In the genomic region with DNA sequence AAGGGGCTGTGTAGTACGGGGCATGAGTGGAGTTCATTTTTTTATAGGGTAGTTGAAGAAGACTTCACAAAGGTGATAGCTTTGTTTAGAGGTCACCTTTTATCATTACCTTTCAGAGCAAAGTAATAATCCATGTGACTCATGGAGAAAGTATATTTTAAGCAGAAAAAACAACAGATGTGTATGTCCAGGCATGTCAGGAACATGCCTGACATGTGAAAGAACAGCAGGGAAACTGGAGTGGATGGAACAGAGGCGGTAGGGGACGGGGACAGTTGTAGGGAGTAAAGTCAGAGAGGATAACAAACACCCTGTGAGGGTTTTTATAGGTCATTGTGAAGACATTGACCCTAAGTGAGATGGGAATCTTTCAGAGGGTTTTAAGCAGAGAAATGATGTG, we compare ENCODE assay signal across 19 cellular contexts.
DNase-seq lines count a peak whose midpoint lies in the region; ATAC-seq and TF ChIP-seq lines count a peak whose summit lies in the region.
"Had no signal": no experiment of that assay in that cellular context is flagged by ENCODE, and none has a peak within 500 bp of the region (broad histone marks: within the 10 kb centered on the region; RNA-seq: fewer than 3 reads in every experiment).

No MANE protein-coding gene starts in this region.

- H2AK5ac ChIP-seq in H9 (ENCODE audit: insufficient read length, low read length) (no peak overlapping the region), mesenchymal stem cell (ENCODE audit: low read length, severe bottlenecking) (no peak overlapping the region)

- H3K36me3 Mint-ChIP-seq in T-helper 1 cell treated with Interleukin-12 subunit alpha and Interleukin-12 subunit beta and Interleukin-4 antibody, amounts not matched to agents 30 μg/mL and 1 μg/mL, for 36 hours (ENCODE audit: low read depth), result peaks cover 26% of the 10 kb centered on the region
- peaks cover 33 to 90% (median 74%) of the 10 kb centered on the region in 3 experiments for H3K36me3 Mint-ChIP-seq in H9 (ENCODE audit: insufficient read depth in 1 of 3, low read depth in 3 of 3)
- peaks cover 14% of the 10 kb centered on the region for H3K36me3 Mint-ChIP-seq in activated naive CD8-positive, alpha-beta T cell treated with anti-CD3 and anti-CD28 coated beads, Interleukin-2, amount 50 U/mL, for 24 hours (ENCODE audit: low read depth)
- peaks cover 59% of the 10 kb centered on the region for H3K36me3 Mint-ChIP-seq in endodermal cell (ENCODE audit: low read depth)

- peaks cover 11 to 89% of the 10 kb centered on the region in 2 experiments for H3K36me3 ChIP-seq in mesenchymal stem cell (ENCODE audit: control insufficient read depth in 1 of 2, insufficient read depth in 2 of 2, low read depth in 1 of 2, low read length in 2 of 2)
- peaks cover 75% of the 10 kb centered on the region for H3K36me3 ChIP-seq in endodermal cell (ENCODE audit: control insufficient read depth, insufficient read depth, low read length)

- H4K8ac ChIP-seq in H9 (replicated peaks; ENCODE audit: insufficient read length, low read depth, low read length), result no peak overlapping the region
- no peak overlapping the region for H4K8ac ChIP-seq in mesenchymal stem cell (ENCODE audit: low read length)

- H3K27me3 ChIP-seq in H9 (ENCODE audit: insufficient read depth, low read length) (no peaks in the 10 kb centered on the region), mesenchymal stem cell (ENCODE audit: control insufficient read depth in 1 of 2, insufficient read depth in 1 of 2, low read length in 2 of 2) (no peaks in the 10 kb centered on the region), endodermal cell (ENCODE audit: control insufficient read depth, insufficient read depth, low read length, poor library complexity, severe bottlenecking) (no peaks in the 10 kb centered on the region)

- H2BK5ac ChIP-seq in H9 (ENCODE audit: insufficient read length, low read length) (no peak overlapping the region), mesenchymal stem cell (ENCODE audit: low read depth, low read length, poor library complexity, severe bottlenecking) (no peak overlapping the region)

- no peaks in the 10 kb centered on the region for H3K79me1 ChIP-seq in H9 (ENCODE audit: insufficient read depth, low read depth, low read length, poor library complexity, severe bottlenecking)
- H3K79me1 ChIP-seq in mesenchymal stem cell (replicated peaks; ENCODE audit: low read length, poor library complexity, severe bottlenecking), result peaks cover 8% of the 10 kb centered on the region

- H3K27me3 Mint-ChIP-seq in T-helper 1 cell treated with Interleukin-12 subunit alpha and Interleukin-12 subunit beta and Interleukin-4 antibody, amounts not matched to agents 30 μg/mL and 1 μg/mL, for 36 hours (ENCODE audit: low read depth), result no peaks in the 10 kb centered on the region
- no peaks in the 10 kb centered on the region for H3K27me3 Mint-ChIP-seq in H9 (ENCODE audit: low read depth)
- no peaks in the 10 kb centered on the region for H3K27me3 Mint-ChIP-seq in activated naive CD8-positive, alpha-beta T cell treated with anti-CD3 and anti-CD28 coated beads, Interleukin-2, amount 50 U/mL, for 24 hours
- H3K27me3 Mint-ChIP-seq in endodermal cell (ENCODE audit: insufficient read depth), result no peaks in the 10 kb centered on the region

- H3K18ac ChIP-seq in H9 (ENCODE audit: insufficient read length, low read depth, low read length) (no peak overlapping the region), mesenchymal stem cell (ENCODE audit: low read depth in 1 of 2, low read length in 2 of 2) (no peak overlapping the region)

- peak overlapping the region; percentile 43 for H3K27ac Mint-ChIP-seq in T-helper 1 cell treated with Interleukin-12 subunit alpha and Interleukin-12 subunit beta and Interleukin-4 antibody, amounts not matched to agents 30 μg/mL and 1 μg/mL, for 36 hours
- H3K27ac Mint-ChIP-seq in H9 (peak overlapping the region in 2 of 3 experiments; percentile 88 to 89; a peak in 4 of 7 replicates), endodermal cell (no peak overlapping the region)
- peak overlapping the region; percentile 64 for H3K27ac Mint-ChIP-seq in activated naive CD8-positive, alpha-beta T cell treated with anti-CD3 and anti-CD28 coated beads, Interleukin-2, amount 50 U/mL, for 24 hours

- H3K4ac ChIP-seq in H9 (ENCODE audit: low read depth, low read length) (no peak overlapping the region), mesenchymal stem cell (ENCODE audit: low read depth in 1 of 2, low read length in 2 of 2) (no peak overlapping the region)

- H2AFZ ChIP-seq in H9 (ENCODE audit: low read length) (no peak overlapping the region), mesenchymal stem cell (ENCODE audit: low read depth, low read length) (no peak overlapping the region)

- H2BK15ac ChIP-seq in H9 (ENCODE audit: low read depth, low read length), result no peak overlapping the region
- H2BK15ac ChIP-seq in mesenchymal stem cell (ENCODE audit: low read depth, poor library complexity, severe bottlenecking), result no peak overlapping the region

- H3K4me2 ChIP-seq in H9 (ENCODE audit: insufficient read depth, insufficient read length, low read length), result no peak overlapping the region
- H3K4me2 ChIP-seq in mesenchymal stem cell (ENCODE audit: low read length, poor library complexity, severe bottlenecking), result no peak overlapping the region

- no peak overlapping the region for H3K14ac ChIP-seq in H9 (ENCODE audit: insufficient read depth, low read length)
- H3K14ac ChIP-seq in mesenchymal stem cell (ENCODE audit: low read length in 2 of 2), result no peak overlapping the region

- H3K4me1 ChIP-seq in H9 (ENCODE audit: insufficient read depth, low read length), result no peaks in the 10 kb centered on the region
- no peaks in the 10 kb centered on the region for H3K4me1 ChIP-seq in mesenchymal stem cell (ENCODE audit: control insufficient read depth, insufficient read depth, low read depth, low read length)
- H3K4me1 ChIP-seq in endodermal cell (ENCODE audit: control insufficient read depth, insufficient read depth, low read length), result no peaks in the 10 kb centered on the region

- H2BK120ac ChIP-seq in H9 (ENCODE audit: low read depth, low read length, poor library complexity, severe bottlenecking) (no peak overlapping the region), mesenchymal stem cell (ENCODE audit: low read depth, low read length) (no peak overlapping the region)

- H3K79me2 ChIP-seq in H9 (ENCODE audit: insufficient read depth, low read length), result no peaks in the 10 kb centered on the region

- H3K4me3 ChIP-seq in mesenchymal stem cell (ENCODE audit: insufficient read depth in 1 of 2, low read depth in 1 of 2, low read length in 2 of 2), result no peak overlapping the region
- H3K4me3 ChIP-seq in endodermal cell (ENCODE audit: low read length), result no peak overlapping the region
- H3K4me3 ChIP-seq: skin epidermis had no signal

- no CpG with 5 or more reads among the region's 3 CpGs for WGBS in H9 (ENCODE audit: extremely low coverage, insufficient read length, low lambda C conversion rate)
- WGBS in mesenchymal stem cell, result 98% methylated on average over 3 of the region's 3 CpGs
- 100% methylated on average over 3 of the region's 3 CpGs; no CpG with 5 or more reads in 1 of the 2 experiments for WGBS in endodermal cell (ENCODE audit: insufficient coverage in 1 of 2, insufficient read length in 1 of 2), 2 experiments

- H4K5ac ChIP-seq in H9 (ENCODE audit: insufficient read length, low read depth, low read length), result no peak overlapping the region

- peaks cover 6% of the 10 kb centered on the region for H3K4me1 Mint-ChIP-seq in T-helper 1 cell treated with Interleukin-12 subunit alpha and Interleukin-12 subunit beta and Interleukin-4 antibody, amounts not matched to agents 30 μg/mL and 1 μg/mL, for 36 hours (ENCODE audit: low read depth)
- no peaks in the 10 kb centered on the region; a peak in 1 of 4 replicates for H3K4me1 Mint-ChIP-seq in H9
- H3K4me1 Mint-ChIP-seq in activated naive CD8-positive, alpha-beta T cell treated with anti-CD3 and anti-CD28 coated beads, Interleukin-2, amount 50 U/mL, for 24 hours, result no peaks in the 10 kb centered on the region
- H3K4me1 Mint-ChIP-seq in endodermal cell, result no peaks in the 10 kb centered on the region

- TF ChIP-seq CTCF in H9 (conservative IDR thresholded peaks at IDR 0.05) (no peak), endodermal cell (conservative IDR thresholded peaks at IDR 0.05) (no peak)

- no peak overlapping the region for H3K9ac ChIP-seq in H9 (ENCODE audit: extremely low read depth, insufficient read length, low read length)
- no peak overlapping the region for H3K9ac ChIP-seq in mesenchymal stem cell (ENCODE audit: low read length)
- no peak overlapping the region for H3K9ac ChIP-seq in endodermal cell (ENCODE audit: extremely low read depth, low read length, poor library complexity, severe bottlenecking)

- H3T11ph ChIP-seq in H9 (ENCODE audit: low read length), result no peak overlapping the region

- DNase-seq in T-helper 1 cell, result no peak
- DNase-seq in H9, result no peak
- no peak for DNase-seq in activated naive CD8-positive, alpha-beta T cell treated with anti-CD3 and anti-CD28 coated beads, Interleukin-2, amount 50 U/mL, for 24 hours
- DNase-seq in mesenchymal stem cell, result no peak
- no peak for DNase-seq in endodermal cell
- DNase-seq: anterior cingulate cortex; DMS 273 treated with DMSO at 0.1 percent for 48 hours; erythroblast; GF-D8; NCI-H2081; NCI-H510A; SIG-M5; stimulated activated CD4-positive, alpha-beta T cell treated with anti-CD3 and anti-CD28 coated beads, Interleukin-4, amount 100 ng/mL, for 4 hours; stimulated activated CD8-positive, alpha-beta memory T cell treated with anti-CD3 and anti-CD28 coated beads, Interleukin-4, amount 100 ng/mL, for 48 hours had no signal

- no peaks in the 10 kb centered on the region for H4K20me1 ChIP-seq in H9 (ENCODE audit: control insufficient read depth, insufficient read depth, insufficient read length)

- peaks cover 3% of the 10 kb centered on the region for H3K9me3 Mint-ChIP-seq in T-helper 1 cell treated with Interleukin-12 subunit alpha and Interleukin-12 subunit beta and Interleukin-4 antibody, amounts not matched to agents 30 μg/mL and 1 μg/mL, for 36 hours
- H3K9me3 Mint-ChIP-seq in H9, result peaks cover 34 to 50% of the 10 kb centered on the region in 2 experiments
- no peaks in the 10 kb centered on the region for H3K9me3 Mint-ChIP-seq in activated naive CD8-positive, alpha-beta T cell treated with anti-CD3 and anti-CD28 coated beads, Interleukin-2, amount 50 U/mL, for 24 hours
- H3K9me3 Mint-ChIP-seq in endodermal cell, result peaks cover 12% of the 10 kb centered on the region

- H3K9me3 ChIP-seq in H9 (ENCODE audit: control insufficient read depth, low read depth, low read length) (no peaks in the 10 kb centered on the region), mesenchymal stem cell (ENCODE audit: control insufficient read depth, low read length) (no peaks in the 10 kb centered on the region), endodermal cell (ENCODE audit: control insufficient read depth, low read length) (no peaks in the 10 kb centered on the region)

- H3K4me3 Mint-ChIP-seq in T-helper 1 cell treated with Interleukin-12 subunit alpha and Interleukin-12 subunit beta and Interleukin-4 antibody, amounts not matched to agents 30 μg/mL and 1 μg/mL, for 36 hours, result no peak overlapping the region
- H3K4me3 Mint-ChIP-seq in H9 (no peak overlapping the region), endodermal cell (no peak overlapping the region)
- H3K4me3 Mint-ChIP-seq in activated naive CD8-positive, alpha-beta T cell treated with anti-CD3 and anti-CD28 coated beads, Interleukin-2, amount 50 U/mL, for 24 hours, result no peak overlapping the region

- H4K91ac ChIP-seq in H9 (ENCODE audit: insufficient read length, low read depth, low read length) (no peak overlapping the region), mesenchymal stem cell (ENCODE audit: low read length) (no peak overlapping the region)

- H3K23me2 ChIP-seq in H9 (ENCODE audit: insufficient read length, low read depth, low read length, poor library complexity, severe bottlenecking), result no peaks in the 10 kb centered on the region

- no peak overlapping the region for H2BK12ac ChIP-seq in H9 (ENCODE audit: insufficient read length, low read depth, low read length)
- H2BK12ac ChIP-seq in mesenchymal stem cell (ENCODE audit: low read length in 2 of 2), result no peak overlapping the region

- ATAC-seq in activated naive CD8-positive, alpha-beta T cell treated with anti-CD3 and anti-CD28 coated beads, Interleukin-2, amount 50 U/mL, for 24 hours, result no peak
- ATAC-seq in GM21529 (IDR thresholded peaks at IDR 0.05; ENCODE audit: unreplicated experiment) (no peak), HG03039 (IDR thresholded peaks at IDR 0.05; ENCODE audit: unreplicated experiment) (no peak)

- no peak overlapping the region for H3K56ac ChIP-seq in H9 (ENCODE audit: insufficient read length, low read depth, low read length)

- no peak overlapping the region for H2BK20ac ChIP-seq in H9 (ENCODE audit: low read depth, low read length, poor library complexity, severe bottlenecking)

- H3K27ac ChIP-seq in H9 (ENCODE audit: insufficient read length, low read depth, low read length) (peak overlapping the region; percentile 47), mesenchymal stem cell (ENCODE audit: low read length, poor library complexity, severe bottlenecking) (peak overlapping the region; percentile 45), endodermal cell (ENCODE audit: low read depth, low read length) (no peak overlapping the region)
- H3K27ac ChIP-seq: 22Rv1, skin epidermis had no signal

- no peak overlapping the region for H3K23ac ChIP-seq in H9 (ENCODE audit: insufficient read length, low read depth, low read length)
- no peak overlapping the region for H3K23ac ChIP-seq in mesenchymal stem cell (ENCODE audit: low read length in 2 of 2)
